Comparison of ENCODE assay signal across 12 cellular contexts in genomic region chr6:68108243-68108835, GRCh38.
DNase-seq lines count a peak whose midpoint lies in the region; ATAC-seq and TF ChIP-seq lines count a peak whose summit lies in the region.
"Had no signal": no experiment of that assay in that cellular context is flagged by ENCODE, and none has a peak within 500 bp of the region (broad histone marks: within the 10 kb centered on the region; RNA-seq: fewer than 3 reads in every experiment).

No MANE protein-coding gene starts in this region.

- no peak overlapping the region for H3K4me2 ChIP-seq in OCI-LY3 (ENCODE audit: low read length)

- POLR2A ChIA-PET in activated CD8-positive, alpha-beta T cell treated with anti-CD3 and anti-CD28 coated beads for 36 hours (lab: Charles Lee) = no interaction called here

- no peaks in the 10 kb centered on the region for H3K79me2 ChIP-seq in OCI-LY3 (ENCODE audit: low read length)

- H3K27me3 ChIP-seq in OCI-LY3 (ENCODE audit: low read depth, low read length) = no peaks in the 10 kb centered on the region
- H3K27me3 ChIP-seq: gastrocnemius medialis, suprapubic skin had no signal

- peak overlapping the region; percentile 75 for H3K27ac Mint-ChIP-seq in osteocyte (ENCODE audit: unreplicated experiment)
- no peak overlapping the region for H3K27ac Mint-ChIP-seq in activated CD8-positive, alpha-beta T cell treated with anti-CD3 and anti-CD28 coated beads for 36 hours
- H3K27ac Mint-ChIP-seq: activated naive CD8-positive, alpha-beta T cell had no signal

- no peak overlapping the region for H3K9ac ChIP-seq in OCI-LY3 (ENCODE audit: low read length)

- H4K20me1 ChIP-seq in OCI-LY3 (ENCODE audit: insufficient read depth, low read length) = no peaks in the 10 kb centered on the region

- intact Hi-C loops in activated CD8-positive, alpha-beta T cell treated with anti-CD3 and anti-CD28 coated beads for 36 hours (cut with micrococcal nuclease) = no loop called here

- peaks cover 4% of the 10 kb centered on the region for H3K9me3 Mint-ChIP-seq in osteocyte (ENCODE audit: unreplicated experiment)
- H3K9me3 Mint-ChIP-seq in activated CD8-positive, alpha-beta T cell treated with anti-CD3 and anti-CD28 coated beads for 36 hours = peaks cover 4% of the 10 kb centered on the region

- no peak overlapping the region for H3K4me3 ChIP-seq in OCI-LY3 (ENCODE audit: low read length)
- H3K4me3 ChIP-seq: gastrocnemius medialis, suprapubic skin had no signal

- 0 out of 2 replicates have a peak, but pooled peaks cover 3% of the 10 kb centered on the region for H3K9me3 ChIP-seq in OCI-LY3 (ENCODE audit: insufficient read depth, low read length)
- H3K9me3 ChIP-seq: gastrocnemius medialis, suprapubic skin had no signal

- H3K27ac ChIP-seq in OCI-LY3 (ENCODE audit: low read length) (no peak overlapping the region), caudate nucleus (ENCODE audit: low read depth, low read length) (no peak overlapping the region)
- H3K27ac ChIP-seq: gastrocnemius medialis, suprapubic skin had no signal

- CTCF ChIA-PET in activated CD8-positive, alpha-beta T cell treated with anti-CD3 and anti-CD28 coated beads for 36 hours (lab: Charles Lee) = no interaction called here

- peaks cover 23% of the 10 kb centered on the region for H3K4me1 Mint-ChIP-seq in osteocyte (ENCODE audit: unreplicated experiment)
- no peaks in the 10 kb centered on the region for H3K4me1 Mint-ChIP-seq in activated CD8-positive, alpha-beta T cell treated with anti-CD3 and anti-CD28 coated beads for 36 hours (ENCODE audit: low read depth)

- no peaks in the 10 kb centered on the region for H3K36me3 ChIP-seq in OCI-LY3 (replicated peaks; ENCODE audit: low read depth, low read length)
- H3K36me3 ChIP-seq: gastrocnemius medialis, suprapubic skin had no signal

- no peak overlapping the region for H3K4me3 Mint-ChIP-seq in osteocyte (ENCODE audit: unreplicated experiment)
- H3K4me3 Mint-ChIP-seq in activated CD8-positive, alpha-beta T cell treated with anti-CD3 and anti-CD28 coated beads for 36 hours = no peak overlapping the region
- H3K4me3 Mint-ChIP-seq: activated naive CD8-positive, alpha-beta T cell had no signal

- H3K4me1 ChIP-seq in OCI-LY3 (ENCODE audit: low read length) = peaks cover 9% of the 10 kb centered on the region
- H3K4me1 ChIP-seq: gastrocnemius medialis, suprapubic skin had no signal

- ATAC-seq in GM21360 (IDR thresholded peaks at IDR 0.05; ENCODE audit: unreplicated experiment) (peak; percentile 84), HG03064 (IDR thresholded peaks at IDR 0.05; ENCODE audit: low read depth, unreplicated experiment) (peak; percentile 80), GM19324 (IDR thresholded peaks at IDR 0.05; ENCODE audit: low FRiP score, unreplicated experiment) (no peak)
- no peak for ATAC-seq in activated CD8-positive, alpha-beta T cell treated with anti-CD3 and anti-CD28 coated beads for 36 hours
- ATAC-seq: gastrocnemius medialis had no signal

- TF ChIP-seq CTCF in OCI-LY3 (IDR thresholded peaks at IDR 0.05; ENCODE audit: low read depth, low read length) (no peak), osteocyte (IDR thresholded peaks at IDR 0.05) (no peak)
- TF ChIP-seq CTCF in activated CD8-positive, alpha-beta T cell treated with anti-CD3 and anti-CD28 coated beads for 36 hours (IDR thresholded peaks at IDR 0.05) = no peak

- H3K27me3 Mint-ChIP-seq in osteocyte (ENCODE audit: unreplicated experiment) = no peaks in the 10 kb centered on the region
- H3K27me3 Mint-ChIP-seq in activated CD8-positive, alpha-beta T cell treated with anti-CD3 and anti-CD28 coated beads for 36 hours = no peaks in the 10 kb centered on the region
- H3K27me3 Mint-ChIP-seq: activated naive CD8-positive, alpha-beta T cell had no signal

- peak overlapping the region; percentile 40; the same call in 1 of the 2 replicates for H2AFZ ChIP-seq in OCI-LY3 (ENCODE audit: low read depth, low read length)

- H3K36me3 Mint-ChIP-seq in osteocyte (ENCODE audit: unreplicated experiment) = no peaks in the 10 kb centered on the region
- no peaks in the 10 kb centered on the region for H3K36me3 Mint-ChIP-seq in activated CD8-positive, alpha-beta T cell treated with anti-CD3 and anti-CD28 coated beads for 36 hours (ENCODE audit: low read depth)
- H3K36me3 Mint-ChIP-seq: activated naive CD8-positive, alpha-beta T cell had no signal

- no peak for DNase-seq in osteocyte (ENCODE audit: extremely low spot score, unreplicated experiment)
- no peak for DNase-seq in NCI-H446 (lab: John Stamatoyannopoulos, UW)
- no peak for DNase-seq in activated CD8-positive, alpha-beta T cell treated with anti-CD3 and anti-CD28 coated beads for 36 hours
- no peak for DNase-seq in caudate nucleus (lab: John Stamatoyannopoulos, UW)
- DNase-seq: gastrocnemius medialis, NCI-H2227 treated with DMSO at 0.1 percent for 48 hours had no signal

Comparison
In these comparisons a context has a peak if more than half of its experiments do, and no peak if none do; other contexts are left out.
1. ATAC-seq: peak in GM21360 (single experiment) and HG03064 (single experiment); none in GM19324 (single experiment) and activated CD8-positive, alpha-beta T cell treated with anti-CD3 and anti-CD28 coated beads for 36 hours (single experiment).